2 cellular contexts compared by ENCODE assay signal in the genomic region with DNA sequence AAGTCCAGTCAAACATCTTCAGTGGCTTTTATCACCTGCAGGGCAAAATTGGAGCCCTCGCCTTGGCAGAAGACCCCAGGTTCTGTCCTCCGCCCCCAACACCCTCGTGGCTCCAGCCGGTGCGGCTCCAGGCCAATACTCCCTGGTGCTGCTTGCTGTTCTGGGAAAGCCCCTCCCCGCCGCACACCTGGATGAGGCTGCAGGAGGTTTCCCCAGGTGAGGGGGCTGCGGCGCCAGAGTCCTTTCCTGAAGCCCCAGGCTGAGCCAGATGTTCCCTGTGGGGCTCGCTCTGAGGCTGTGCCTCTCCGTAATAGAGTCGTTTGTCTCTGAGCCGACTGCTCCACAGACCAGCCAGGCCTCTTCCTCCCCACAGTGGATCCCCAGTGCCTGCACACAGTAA.
TF ChIP-seq lines count a peak whose summit lies in the region.

No MANE protein-coding gene starts in this region.

TF ChIP-seq in H1, 55 proteins besides CTCF, POLR2A, EP300 and RAD21 (continued from another document):
- no peak for TF ChIP-seq POLR2AphosphoS5 (IDR thresholded peaks at IDR 0.05; ENCODE audit: low read depth, low read length)
- no peak for TF ChIP-seq ATF3 (IDR thresholded peaks at IDR 0.05; ENCODE audit: insufficient read depth, low read depth, low read length)
- TF ChIP-seq CHD2 (IDR thresholded peaks at IDR 0.05; ENCODE audit: low read length), result no peak
- TF ChIP-seq BCL11A (IDR thresholded peaks at IDR 0.05; ENCODE audit: low read depth in 2 of 2, low read length in 2 of 2), result no peak
- TF ChIP-seq MAX (IDR thresholded peaks at IDR 0.05), result no peak
- TF ChIP-seq RFX5 (IDR thresholded peaks at IDR 0.05; ENCODE audit: borderline replicate concordance, low read depth, low read length), result no peak
- TF ChIP-seq BRCA1 (IDR thresholded peaks at IDR 0.05; ENCODE audit: low read depth, low read length), result no peak
- TF ChIP-seq JUND (IDR thresholded peaks at IDR 0.05; ENCODE audit: low read length), result no peak
- TF ChIP-seq SIN3A (conservative IDR thresholded peaks at IDR 0.05 in 1 of 2, IDR thresholded peaks at IDR 0.05 in 1 of 2; ENCODE audit: low read depth in 1 of 2, low read length in 2 of 2), result no peak
- no peak for TF ChIP-seq TCF12 (IDR thresholded peaks at IDR 0.05; ENCODE audit: low read depth, low read length)
- TF ChIP-seq CEBPB (IDR thresholded peaks at IDR 0.05; ENCODE audit: low read depth, low read length), result no peak
- TF ChIP-seq CHD7 (IDR thresholded peaks at IDR 0.05; ENCODE audit: insufficient replicate concordance, low read length), result no peak
TF ChIP-seq in H1: peak in this region for 0.

TF ChIP-seq in SK-N-SH treated with all-trans-retinoic acid at 6 μM for 48 hours, 23 proteins besides CTCF, POLR2A, EP300 and RAD21 (continued from another document):
- no peak for TF ChIP-seq CREB5 (CRISPR knock-in tag; IDR thresholded peaks at IDR 0.05; ENCODE audit: low read depth)
- no peak for TF ChIP-seq OSR1 (CRISPR knock-in tag; IDR thresholded peaks at IDR 0.05)
- TF ChIP-seq TOX (CRISPR knock-in tag; IDR thresholded peaks at IDR 0.05; ENCODE audit: borderline replicate concordance), result no peak
- no peak for TF ChIP-seq ZC3H10 (CRISPR knock-in tag; IDR thresholded peaks at IDR 0.05)
